ENCODE assay signal across 9 cellular contexts in genomic region chr15:55513621-55514413, GRCh38. TPM values are rescaled to one million over a fixed set of nuclear protein-coding genes. Genes with fewer than 3 reads are reported as not detected.
DNase-seq lines count a peak whose midpoint lies in the region; FAIRE-seq and TF ChIP-seq lines count a peak whose summit lies in the region.
"Not testable (repeated sequence)": the region's sequence is repeated elsewhere in the genome, so short reads cannot be mapped to it uniquely, and the experiment has no call there.
"Had no signal": no experiment of that assay in that cellular context is flagged by ENCODE, and none has a peak within 500 bp of the region (broad histone marks: within the 10 kb centered on the region; RNA-seq: fewer than 3 reads in every experiment).

No MANE protein-coding gene starts in this region.

- H3K27me3 Mint-ChIP-seq in activated naive CD4-positive, alpha-beta T cell treated with anti-CD3 and anti-CD28 coated beads for 36 hours (ENCODE audit: low read depth): not testable (repeated sequence)

- H2AFZ ChIP-seq in osteoblast (ENCODE audit: low read length): not testable (repeated sequence)

- DNase-seq in EH (ENCODE audit: low read depth) (peak; percentile 41), NT2/D1 (ENCODE audit: low read depth, low spot score) (peak; percentile 9), esophagus muscularis mucosa (ENCODE audit: extremely low spot score) (peak; percentile 72), inferior parietal cortex (ENCODE audit: extremely low spot score) (peak; percentile 16)
- DNase-seq in HFF-Myc (ENCODE audit: extremely low read depth, low read depth); osteoblast (ENCODE audit: insufficient read length, low spot score, missing footprints): not testable (repeated sequence)
- DNase-seq in activated naive CD4-positive, alpha-beta T cell treated with anti-CD3 and anti-CD28 coated beads for 36 hours: peak; percentile 29

- H3K4me1 ChIP-seq in NT2/D1 (ENCODE audit: insufficient read depth, insufficient read length); esophagus muscularis mucosa; osteoblast (ENCODE audit: insufficient read depth, low read length): not testable (repeated sequence)

- intact Hi-C loops in activated naive CD4-positive, alpha-beta T cell treated with anti-CD3 and anti-CD28 coated beads for 36 hours (cut with micrococcal nuclease): loop anchor here (2.0 kb wide), 1 partner anchor 127 kb away; no protein-coding TSS in a partner anchor
- intact Hi-C loops in esophagus muscularis mucosa (cut with DNase I): not testable (repeated sequence)

- H3K36me3 Mint-ChIP-seq in activated naive CD4-positive, alpha-beta T cell treated with anti-CD3 and anti-CD28 coated beads for 36 hours (ENCODE audit: low read depth): not testable (repeated sequence)

- not testable (repeated sequence) for H3K9me3 ChIP-seq in NT2/D1 (ENCODE audit: insufficient read depth, low read length); esophagus muscularis mucosa; osteoblast (ENCODE audit: low read depth, low read length)

- 75% methylated on average over 29 of the region's 29 CpGs for WGBS in esophagus muscularis mucosa

- TF ChIP-seq CTCF in HFF-Myc (IDR thresholded peaks at IDR 0.05; ENCODE audit: low read depth, low read length, missing control alignments): peak; percentile 42
- TF ChIP-seq CTCF in esophagus muscularis mucosa (IDR thresholded peaks at IDR 0.05): peak in 1 of 3 experiments; percentile 33
- peak; percentile 61 for TF ChIP-seq CTCF in osteoblast (IDR thresholded peaks at IDR 0.05; ENCODE audit: extremely low read depth, low read depth, low read length)

- not testable (repeated sequence) for TF ChIP-seq POLR2A in esophagus muscularis mucosa (IDR thresholded peaks at IDR 0.05; ENCODE audit: low read depth)

- not testable (repeated sequence) for H3K27ac Mint-ChIP-seq in activated naive CD4-positive, alpha-beta T cell treated with anti-CD3 and anti-CD28 coated beads for 36 hours

- H3K4me2 ChIP-seq in osteoblast (ENCODE audit: insufficient read depth, low read length): not testable (repeated sequence)

- H3K4me1 Mint-ChIP-seq in activated naive CD4-positive, alpha-beta T cell treated with anti-CD3 and anti-CD28 coated beads for 36 hours (ENCODE audit: low read depth): not testable (repeated sequence)

- H3K4me3 ChIP-seq in HFF-Myc (replicated peaks; ENCODE audit: low read depth, low read length); NT2/D1 (ENCODE audit: insufficient read length, low read depth); esophagus muscularis mucosa; osteoblast (ENCODE audit: insufficient read depth, low read length): not testable (repeated sequence)

- not testable (repeated sequence) for H3K27ac ChIP-seq in esophagus muscularis mucosa (replicated peaks in 1 of 4); osteoblast (ENCODE audit: low read depth, low read length)

- H3K36me3 ChIP-seq in NT2/D1 (ENCODE audit: insufficient read depth, insufficient read length, low read length); esophagus muscularis mucosa; osteoblast (ENCODE audit: insufficient read depth, low read length): not testable (repeated sequence)

- not testable (repeated sequence) for TF ChIP-seq EP300 in esophagus muscularis mucosa (IDR thresholded peaks at IDR 0.05)

- H3K9me3 Mint-ChIP-seq in activated naive CD4-positive, alpha-beta T cell treated with anti-CD3 and anti-CD28 coated beads for 36 hours: not testable (repeated sequence)

- FAIRE-seq in A204.1 (lab: Jason Lieb, UNC): peak; percentile 67

- not testable (repeated sequence) for H3K79me2 ChIP-seq in osteoblast (ENCODE audit: insufficient read depth, low read length)

- CTCF ChIA-PET in activated naive CD4-positive, alpha-beta T cell treated with anti-CD3 and anti-CD28 coated beads for 36 hours (lab: Charles Lee): interaction anchor here (0.6 to 1.9 kb wide), 6 partner anchors 9 to 400 kb away, joined by 3 to 8 read pairs (median 4); no protein-coding TSS in a partner anchor

- H3K4me3 Mint-ChIP-seq in activated naive CD4-positive, alpha-beta T cell treated with anti-CD3 and anti-CD28 coated beads for 36 hours: not testable (repeated sequence)

- H3K9ac ChIP-seq in NT2/D1 (ENCODE audit: insufficient read length, low read depth): not testable (repeated sequence)

- H4K20me1 ChIP-seq in osteoblast (ENCODE audit: insufficient read depth, low read length): not testable (repeated sequence)

- H3K27me3 ChIP-seq in NT2/D1 (ENCODE audit: insufficient read depth, insufficient read length); esophagus muscularis mucosa; osteoblast (ENCODE audit: insufficient read depth, low read length): not testable (repeated sequence)

RNA-seq across cellular contexts. Expression of gene DNAAF4, which starts 5.8 kb away (rescaled TPM):
- under 1 TPM; 0.30 to 0.69 TPM for total RNA-seq in activated naive CD4-positive, alpha-beta T cell treated with anti-CD3 and anti-CD28 coated beads for 36 hours
- total RNA-seq in esophagus muscularis mucosa: 1 to 10 TPM in 3 of 4 donors, under 1 TPM in 1; 0.50 to 2.1 (median 1.4) TPM
- 2.9 and 5.1 TPM in 2 replicates for total RNA-seq in osteoblast
- total RNA-seq: left lobe of liver had no signal
